16 cellular contexts compared by ENCODE assay signal in the genomic region with DNA sequence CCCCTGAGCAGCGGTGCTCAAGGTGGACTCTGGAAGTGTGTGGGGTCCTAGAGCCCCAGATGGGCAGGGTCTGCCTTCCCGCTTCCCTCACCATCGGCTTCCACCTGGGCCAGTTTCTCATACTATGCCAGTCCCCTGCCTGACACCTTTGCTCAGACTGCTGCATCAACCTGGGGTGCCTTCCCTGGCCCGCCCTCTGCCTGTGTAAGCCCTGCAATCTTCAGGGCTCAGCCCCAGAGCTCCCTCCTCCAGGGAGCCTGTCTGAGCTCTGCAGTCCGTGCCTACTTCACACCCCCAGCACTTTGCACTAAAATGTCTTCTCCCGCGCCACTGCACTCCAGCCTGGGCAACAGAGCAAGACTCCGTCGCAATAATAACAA. TPM values are rescaled to one million over a fixed set of nuclear protein-coding genes. Genes with fewer than 3 reads are reported as not detected.
DNase-seq lines count a peak whose midpoint lies in the region; ATAC-seq and TF ChIP-seq lines count a peak whose summit lies in the region.
"Had no signal": no experiment of that assay in that cellular context is flagged by ENCODE, and none has a peak within 500 bp of the region (broad histone marks: within the 10 kb centered on the region; RNA-seq: fewer than 3 reads in every experiment).

No MANE protein-coding gene starts in this region.

- H3K4me3 ChIP-seq in esophagus (ENCODE audit: low read depth in 1 of 2, low read length in 2 of 2): no peak overlapping the region
- H3K4me3 ChIP-seq: K562, mucosa of descending colon, prostate gland had no signal

- POLR2A ChIA-PET in activated B cell treated with CpG ODN at 0.5 μM for 24 hours (lab: Charles Lee): interaction anchor here (0.7 to 32.5 kb wide), 5 partner anchors 12 to 413 kb away, joined by 3 to 2569 read pairs (median 4); partner anchors contain the start of genes CSK and ULK3

- H3K27ac ChIP-seq in esophagus (ENCODE audit: low read depth in 2 of 2, low read length in 1 of 2): peak overlapping the region; percentile 82
- H3K27ac ChIP-seq: prostate gland had no signal

- peaks cover 83% of the 10 kb centered on the region for H3K4me1 Mint-ChIP-seq in activated naive CD4-positive, alpha-beta T cell treated with anti-CD3 and anti-CD28 coated beads, Interleukin-2, amount 50 U/mL, for 24 hours
- H3K4me1 Mint-ChIP-seq in activated B cell treated with CpG ODN at 0.5 μM for 24 hours: peaks cover 96% of the 10 kb centered on the region
- peaks cover 96% of the 10 kb centered on the region for H3K4me1 Mint-ChIP-seq in stimulated activated naive CD8-positive, alpha-beta T cell treated with anti-CD3 and anti-CD28 coated beads, Interleukin-15, amount 100 ng/mL, for 72 hours
- peaks cover 12% of the 10 kb centered on the region for H3K4me1 Mint-ChIP-seq in glutamatergic neuron (ENCODE audit: low read depth, unreplicated experiment)

- H3K27me3 Mint-ChIP-seq in activated naive CD4-positive, alpha-beta T cell treated with anti-CD3 and anti-CD28 coated beads, Interleukin-2, amount 50 U/mL, for 24 hours: no peaks in the 10 kb centered on the region
- no peaks in the 10 kb centered on the region for H3K27me3 Mint-ChIP-seq in activated B cell treated with CpG ODN at 0.5 μM for 24 hours
- no peaks in the 10 kb centered on the region for H3K27me3 Mint-ChIP-seq in stimulated activated naive CD8-positive, alpha-beta T cell treated with anti-CD3 and anti-CD28 coated beads, Interleukin-15, amount 100 ng/mL, for 72 hours
- H3K27me3 Mint-ChIP-seq in glutamatergic neuron (ENCODE audit: unreplicated experiment): peaks cover 9% of the 10 kb centered on the region

- H3K4me1 ChIP-seq in esophagus (ENCODE audit: control insufficient read depth in 2 of 2, insufficient read depth in 2 of 2, low read length in 1 of 2): peaks cover 24 to 51% of the 10 kb centered on the region in 2 donors

- CTCF ChIA-PET in activated B cell treated with CpG ODN at 0.5 μM for 24 hours (lab: Charles Lee): interaction anchor here (26.2 kb wide), 1 partner anchor 18 kb away, joined by 1146 read pairs; the partner anchor contains the start of gene CSK

- no peaks in the 10 kb centered on the region for H3K9me3 Mint-ChIP-seq in activated naive CD4-positive, alpha-beta T cell treated with anti-CD3 and anti-CD28 coated beads, Interleukin-2, amount 50 U/mL, for 24 hours
- no peaks in the 10 kb centered on the region for H3K9me3 Mint-ChIP-seq in activated B cell treated with CpG ODN at 0.5 μM for 24 hours
- H3K9me3 Mint-ChIP-seq in stimulated activated naive CD8-positive, alpha-beta T cell treated with anti-CD3 and anti-CD28 coated beads, Interleukin-15, amount 100 ng/mL, for 72 hours: no peaks in the 10 kb centered on the region
- no peaks in the 10 kb centered on the region for H3K9me3 Mint-ChIP-seq in glutamatergic neuron (ENCODE audit: unreplicated experiment)

- peaks cover 8 to 27% of the 10 kb centered on the region in 2 donors for H3K36me3 ChIP-seq in esophagus (ENCODE audit: control insufficient read depth in 2 of 2, insufficient read depth in 2 of 2, low read length in 1 of 2)
- H3K36me3 ChIP-seq: prostate gland had no signal

- peak overlapping the region; percentile 26 for H3K4me3 Mint-ChIP-seq in activated naive CD4-positive, alpha-beta T cell treated with anti-CD3 and anti-CD28 coated beads, Interleukin-2, amount 50 U/mL, for 24 hours
- H3K4me3 Mint-ChIP-seq in activated B cell treated with CpG ODN at 0.5 μM for 24 hours (peak overlapping the region; percentile 64), glutamatergic neuron (ENCODE audit: unreplicated experiment) (no peak overlapping the region)
- H3K4me3 Mint-ChIP-seq in stimulated activated naive CD8-positive, alpha-beta T cell treated with anti-CD3 and anti-CD28 coated beads, Interleukin-15, amount 100 ng/mL, for 72 hours: peak overlapping the region; percentile 55 to 58

- intact Hi-C loops in activated B cell treated with CpG ODN at 0.5 μM for 24 hours (cut with micrococcal nuclease): no loop called here

- H3K36me3 Mint-ChIP-seq in activated naive CD4-positive, alpha-beta T cell treated with anti-CD3 and anti-CD28 coated beads, Interleukin-2, amount 50 U/mL, for 24 hours: peaks cover 11% of the 10 kb centered on the region
- H3K36me3 Mint-ChIP-seq in activated B cell treated with CpG ODN at 0.5 μM for 24 hours (ENCODE audit: low read depth) (peaks cover 72% of the 10 kb centered on the region), glutamatergic neuron (ENCODE audit: unreplicated experiment) (no peaks in the 10 kb centered on the region)

- H3K27me3 ChIP-seq in esophagus (ENCODE audit: control insufficient read depth in 1 of 2, insufficient read depth in 2 of 2, low read length in 2 of 2): no peaks in the 10 kb centered on the region

- WGBS in esophagus, 2 donors: 87 to 90% methylated on average over 9 of the region's 9 CpGs

- DNase-seq in activated naive CD4-positive, alpha-beta T cell treated with anti-CD3 and anti-CD28 coated beads, Interleukin-2, amount 50 U/mL, for 16 hours: no peak
- DNase-seq in activated B cell treated with CpG ODN at 0.5 μM for 24 hours: no peak
- DNase-seq in stimulated activated naive CD8-positive, alpha-beta T cell treated with anti-CD3 and anti-CD28 coated beads, Interleukin-15, amount 100 ng/mL, for 72 hours: no peak
- DNase-seq in HUDEP-2 (lab: John Stamatoyannopoulos, UW; ENCODE audit: unreplicated experiment in 76 of 76): no peak
- DNase-seq in glutamatergic neuron: no peak
- DNase-seq: hypothalamus; mucosa of descending colon; NCI-H1092; NCI-H774; stimulated activated CD4-positive, alpha-beta T cell treated with anti-CD3 and anti-CD28 coated beads, Interleukin-12 subunit alpha, Interleukin-12 subunit beta, amount 100 ng/mL, for 4 hours had no signal

- TF ChIP-seq CTCF in activated B cell treated with CpG ODN at 0.5 μM for 24 hours (IDR thresholded peaks at IDR 0.05) (no peak), glutamatergic neuron (IDR thresholded peaks at IDR 0.05; ENCODE audit: partially characterized antibody, unreplicated experiment) (no peak)

- peak overlapping the region; percentile 88 for H3K27ac Mint-ChIP-seq in activated naive CD4-positive, alpha-beta T cell treated with anti-CD3 and anti-CD28 coated beads, Interleukin-2, amount 50 U/mL, for 24 hours
- H3K27ac Mint-ChIP-seq in activated B cell treated with CpG ODN at 0.5 μM for 24 hours (peak overlapping the region; percentile 88), glutamatergic neuron (ENCODE audit: unreplicated experiment) (no peak overlapping the region)
- peak overlapping the region; percentile 89 to 96 for H3K27ac Mint-ChIP-seq in stimulated activated naive CD8-positive, alpha-beta T cell treated with anti-CD3 and anti-CD28 coated beads, Interleukin-15, amount 100 ng/mL, for 72 hours

- H3K9me3 ChIP-seq in esophagus (ENCODE audit: control insufficient read depth in 2 of 2, insufficient read depth in 1 of 2, low read depth in 1 of 2, low read length in 1 of 2): no peaks in the 10 kb centered on the region
- H3K9me3 ChIP-seq: mucosa of descending colon, prostate gland had no signal

- ATAC-seq in activated B cell treated with CpG ODN at 0.5 μM for 24 hours (ENCODE audit: low read depth) (no peak), GM18907 (IDR thresholded peaks at IDR 0.05; ENCODE audit: unreplicated experiment) (no peak)
- ATAC-seq in stimulated activated naive CD8-positive, alpha-beta T cell treated with anti-CD3 and anti-CD28 coated beads, Interleukin-15, amount 100 ng/mL, for 72 hours: no peak
- ATAC-seq: K562, mucosa of descending colon had no signal

RNA-seq across cellular contexts. Expression of gene CSK, which starts 13.1 kb away (rescaled TPM):
- total RNA-seq in activated B cell treated with CpG ODN at 0.5 μM for 24 hours (540 and 557 TPM in 2 replicates), glutamatergic neuron (ENCODE audit: unreplicated experiment) (72.6 TPM)
- 10 to 100 TPM; 79.2 to 96.8 TPM for polyA plus RNA-seq in esophagus

RNA-seq across cellular contexts. Expression of gene LMAN1L, which starts 17.7 kb away (rescaled TPM):
- 1.0 and 2.2 TPM in 2 replicates for total RNA-seq in activated B cell treated with CpG ODN at 0.5 μM for 24 hours
- under 1 TPM; 0.27 to 0.61 TPM for polyA plus RNA-seq in esophagus
- not detected for total RNA-seq in glutamatergic neuron (ENCODE audit: unreplicated experiment)
- total RNA-seq: fibroblast of lung, K562 had no signal
- polyA plus RNA-seq: fibroblast of lung, K562 had no signal

RNA-seq across cellular contexts. Expression of gene CPLX3, which starts 31.5 kb away (rescaled TPM):
- 0.20 and 0.22 TPM in 2 replicates for total RNA-seq in activated B cell treated with CpG ODN at 0.5 μM for 24 hours
- 1 to 10 TPM in 1 of 2 donors, under 1 TPM in 1; 0.48 to 1.2 TPM for polyA plus RNA-seq in esophagus
- total RNA-seq in glutamatergic neuron (ENCODE audit: unreplicated experiment): 0.32 TPM
- total RNA-seq: fibroblast of lung, K562 had no signal
- polyA plus RNA-seq: fibroblast of lung, K562 had no signal

RNA-seq across cellular contexts. Expression of gene CYP1A2, which starts 46.3 kb away (rescaled TPM):
- total RNA-seq in activated B cell treated with CpG ODN at 0.5 μM for 24 hours: 0.16 TPM in 1 of 2 replicates, not detected in the other
- polyA plus RNA-seq in esophagus: under 1 TPM in 1 of 2 donors, not detected in 1; 0.06 TPM
- total RNA-seq in glutamatergic neuron (ENCODE audit: unreplicated experiment): not detected
- total RNA-seq: fibroblast of lung, K562, mucosa of descending colon had no signal
- polyA plus RNA-seq: fibroblast of lung, K562 had no signal

RNA-seq across cellular contexts. Expression of gene ULK3, which starts 48.0 kb away (rescaled TPM):
- total RNA-seq in activated B cell treated with CpG ODN at 0.5 μM for 24 hours (43.6 and 52.1 TPM in 2 replicates), glutamatergic neuron (ENCODE audit: unreplicated experiment) (46.5 TPM)
- polyA plus RNA-seq in esophagus: 100 to 1,000 TPM in 1 of 2 donors, 10 to 100 TPM in 1; 68.8 to 143 TPM
